8 cellular contexts compared by ENCODE assay signal in the genomic region with DNA sequence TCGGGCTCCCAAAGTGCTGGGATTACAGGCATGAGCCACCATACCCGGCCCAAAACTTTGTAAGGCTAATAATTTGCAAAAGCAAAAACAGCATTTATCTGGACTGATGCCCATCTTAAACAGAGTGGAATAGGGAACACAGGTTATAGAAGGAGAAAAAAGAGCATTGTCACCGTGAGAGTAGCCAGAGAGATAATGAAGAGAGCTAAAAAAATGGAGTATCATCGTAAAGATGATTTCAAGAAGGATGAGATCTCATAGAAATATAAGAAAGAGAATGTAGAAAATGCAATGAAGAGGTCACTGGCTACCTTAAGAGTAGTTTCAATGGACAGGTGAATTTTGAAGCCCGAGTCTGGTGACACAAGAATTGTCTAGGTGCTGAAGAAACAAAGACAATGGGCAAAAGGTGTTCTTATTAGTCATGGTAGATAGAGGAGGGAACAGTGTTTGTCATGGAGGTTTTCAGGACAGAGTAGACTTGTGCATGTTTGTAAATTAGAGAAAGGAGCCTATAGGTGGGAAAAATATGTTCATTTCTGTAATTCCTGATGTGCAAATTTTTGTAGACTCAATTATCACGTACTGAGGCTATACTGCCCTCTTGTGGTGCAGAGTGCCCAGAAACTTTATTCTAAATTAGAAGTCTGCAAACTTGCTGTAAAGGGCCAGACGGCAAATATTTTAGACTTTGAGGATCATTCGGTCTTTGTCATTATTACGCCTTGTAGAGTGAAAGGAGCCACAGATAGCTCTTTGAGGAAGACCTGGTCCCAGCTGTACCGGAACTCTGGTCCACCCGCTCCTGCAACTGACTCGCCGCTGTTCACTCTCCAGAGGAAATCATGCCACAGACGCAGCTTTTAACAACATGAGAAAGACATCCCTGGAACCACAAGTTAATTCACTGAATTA. TPM values are rescaled to one million over a fixed set of nuclear protein-coding genes. Genes with fewer than 3 reads are reported as not detected.
DNase-seq lines count a peak whose midpoint lies in the region; ATAC-seq and TF ChIP-seq lines count a peak whose summit lies in the region.

No MANE protein-coding gene starts in this region.

- ATAC-seq in HG03469 (IDR thresholded peaks at IDR 0.05; ENCODE audit: unreplicated experiment) (no peak), GM19455 (IDR thresholded peaks at IDR 0.05; ENCODE audit: unreplicated experiment) (no peak)

- no peak for TF ChIP-seq POLR2A in Peyer's patch (IDR thresholded peaks at IDR 0.05)

- no peaks in the 10 kb centered on the region for H3K4me1 ChIP-seq in CD8-positive, alpha-beta memory T cell (ENCODE audit: insufficient read depth, low read length)
- H3K4me1 ChIP-seq in Peyer's patch, result no peaks in the 10 kb centered on the region

- H3K9me3 Mint-ChIP-seq in CD8-positive, alpha-beta memory T cell, result no peaks in the 10 kb centered on the region
- no peaks in the 10 kb centered on the region for H3K9me3 Mint-ChIP-seq in activated T-cell treated with anti-CD3 and anti-CD28 coated beads, Interleukin-2, amount 50 U/mL, for 24 hours
- no peaks in the 10 kb centered on the region for H3K9me3 Mint-ChIP-seq in progenitor cell of endocrine pancreas (ENCODE audit: low read depth)

- no peaks in the 10 kb centered on the region for H3K36me3 ChIP-seq in CD8-positive, alpha-beta memory T cell (ENCODE audit: insufficient read depth, low read length)
- H3K36me3 ChIP-seq in Peyer's patch, result no peaks in the 10 kb centered on the region

- no peak overlapping the region for H3K27ac ChIP-seq in CD8-positive, alpha-beta memory T cell (ENCODE audit: low read depth, low read length)
- H3K27ac ChIP-seq in Peyer's patch, result peak overlapping the region in 1 of 4 donors; percentile 27

- TF ChIP-seq CTCF in Peyer's patch (IDR thresholded peaks at IDR 0.05), result peak; percentile 74 to 83 (median 80)
- peak; percentile 80 for TF ChIP-seq CTCF in fibroblast of pulmonary artery (IDR thresholded peaks at IDR 0.05; ENCODE audit: low read length, missing control alignments)
- peak; percentile 94 for TF ChIP-seq CTCF in progenitor cell of endocrine pancreas (IDR thresholded peaks at IDR 0.05; ENCODE audit: unreplicated experiment)

- no peaks in the 10 kb centered on the region for H3K27me3 ChIP-seq in CD8-positive, alpha-beta memory T cell (ENCODE audit: insufficient read depth, low read length, poor library complexity, severe bottlenecking)
- no peaks in the 10 kb centered on the region for H3K27me3 ChIP-seq in Peyer's patch

- H3K27me3 Mint-ChIP-seq in CD8-positive, alpha-beta memory T cell, result peaks cover 16 to 39% of the 10 kb centered on the region in 2 donors
- peaks cover 32% of the 10 kb centered on the region for H3K27me3 Mint-ChIP-seq in activated T-cell treated with anti-CD3 and anti-CD28 coated beads, Interleukin-2, amount 50 U/mL, for 24 hours
- H3K27me3 Mint-ChIP-seq in progenitor cell of endocrine pancreas, result peaks cover 40% of the 10 kb centered on the region

- H3K4me3 ChIP-seq in CD8-positive, alpha-beta memory T cell (ENCODE audit: low read length), result no peak overlapping the region
- H3K4me3 ChIP-seq in Peyer's patch (no peak overlapping the region), fibroblast of pulmonary artery (replicated peaks; ENCODE audit: low read depth, low read length) (no peak overlapping the region)

- no peaks in the 10 kb centered on the region for H3K36me3 Mint-ChIP-seq in CD8-positive, alpha-beta memory T cell
- H3K36me3 Mint-ChIP-seq in activated T-cell treated with anti-CD3 and anti-CD28 coated beads, Interleukin-2, amount 50 U/mL, for 24 hours (ENCODE audit: low read depth), result no peaks in the 10 kb centered on the region
- H3K36me3 Mint-ChIP-seq in progenitor cell of endocrine pancreas (ENCODE audit: insufficient read depth), result no peaks in the 10 kb centered on the region

- CTCF ChIA-PET in CD8-positive, alpha-beta memory T cell (lab: Charles Lee), result interaction anchor here (0.6 to 2.8 kb wide), 18 partner anchors 8 to 282 kb away, joined by 3 to 9 read pairs (median 4); partner anchors contain the start of genes KLHL12 and TMEM183A

- H3K27ac Mint-ChIP-seq in CD8-positive, alpha-beta memory T cell, result peak overlapping the region in 1 of 8 donors; percentile 4
- H3K27ac Mint-ChIP-seq in activated T-cell treated with anti-CD3 and anti-CD28 coated beads, Interleukin-2, amount 50 U/mL, for 24 hours, result no peak overlapping the region
- H3K27ac Mint-ChIP-seq in progenitor cell of endocrine pancreas, result peak overlapping the region; percentile 40

- DNase-seq in CD8-positive, alpha-beta memory T cell, result peak; percentile 46 to 69 (median 52)
- DNase-seq in HS-5 (ENCODE audit: low read depth) (peak; percentile 40), Peyer's patch (peak in 2 of 3 donors; percentile 72 to 84), fibroblast of pulmonary artery (ENCODE audit: low read depth) (peak; percentile 74), progenitor cell of endocrine pancreas (ENCODE audit: low spot score, unreplicated experiment) (peak; percentile 28)
- DNase-seq in activated T-cell treated with anti-CD3 and anti-CD28 coated beads, Interleukin-2, amount 50 U/mL, for 24 hours, result peak; percentile 44

- POLR2A ChIA-PET in CD8-positive, alpha-beta memory T cell (lab: Charles Lee), result interaction anchor here (0.5 kb wide), 1 partner anchor 53 kb away, joined by 3 read pairs; no protein-coding TSS in a partner anchor

- H3K4me3 Mint-ChIP-seq in CD8-positive, alpha-beta memory T cell, result peak overlapping the region in 3 of 7 donors; percentile 35 to 60 (median 52)
- H3K4me3 Mint-ChIP-seq in activated T-cell treated with anti-CD3 and anti-CD28 coated beads, Interleukin-2, amount 50 U/mL, for 24 hours, result peak overlapping the region; percentile 56
- no peak overlapping the region for H3K4me3 Mint-ChIP-seq in progenitor cell of endocrine pancreas (ENCODE audit: low read depth)

- no peaks in the 10 kb centered on the region for H3K9me3 ChIP-seq in CD8-positive, alpha-beta memory T cell (ENCODE audit: low read length)
- no peaks in the 10 kb centered on the region for H3K9me3 ChIP-seq in Peyer's patch

- H3K4me1 Mint-ChIP-seq in CD8-positive, alpha-beta memory T cell, result peaks cover 6 to 7% (median 6%) of the 10 kb centered on the region in 3 donors
- H3K4me1 Mint-ChIP-seq in activated T-cell treated with anti-CD3 and anti-CD28 coated beads, Interleukin-2, amount 50 U/mL, for 24 hours (ENCODE audit: low read depth), result peaks cover 9% of the 10 kb centered on the region
- no peaks in the 10 kb centered on the region for H3K4me1 Mint-ChIP-seq in progenitor cell of endocrine pancreas (ENCODE audit: low read depth)

RNA-seq across cellular contexts. Expression of gene TMEM183A, which starts 8.1 kb away (rescaled TPM):
- 10 to 100 TPM; 76.9 to 77.2 TPM for total RNA-seq in CD8-positive, alpha-beta memory T cell
- polyA plus RNA-seq in CD8-positive, alpha-beta memory T cell, result 55.4 TPM
- total RNA-seq in Peyer's patch, result 10 to 100 TPM; 65.4 to 91.6 (median 80.4) TPM
- total RNA-seq in progenitor cell of endocrine pancreas, result 74.3 and 77.4 TPM in 2 replicates

RNA-seq across cellular contexts. Expression of gene PPFIA4, which starts 27.2 kb away (rescaled TPM):
- 1 to 10 TPM; 1.2 to 1.5 TPM for total RNA-seq in CD8-positive, alpha-beta memory T cell
- not detected for polyA plus RNA-seq in CD8-positive, alpha-beta memory T cell
- total RNA-seq in Peyer's patch (1 to 10 TPM in 2 of 4 donors, under 1 TPM in 1, not detected in 1; 0.54 to 1.8 (median 1.7) TPM), progenitor cell of endocrine pancreas (0.87 and 1.2 TPM in 2 replicates)

RNA-seq across cellular contexts. Expression of gene CYB5R1, which starts 32.0 kb away (rescaled TPM):
- 10 to 100 TPM; 23.9 to 26.0 TPM for total RNA-seq in CD8-positive, alpha-beta memory T cell
- 52.7 TPM for polyA plus RNA-seq in CD8-positive, alpha-beta memory T cell
- total RNA-seq in Peyer's patch (10 to 100 TPM; 11.6 to 20.8 (median 18.1) TPM), progenitor cell of endocrine pancreas (27.5 and 27.7 TPM in 2 replicates)

RNA-seq across cellular contexts. Expression of gene ADIPOR1, which starts 41.0 kb away (rescaled TPM):
- total RNA-seq in CD8-positive, alpha-beta memory T cell, result 10 to 100 TPM; 91.0 to 95.4 TPM
- 104 TPM for polyA plus RNA-seq in CD8-positive, alpha-beta memory T cell
- total RNA-seq in Peyer's patch (10 to 100 TPM; 33.8 to 80.8 (median 66.9) TPM), progenitor cell of endocrine pancreas (41.5 and 45.7 TPM in 2 replicates)

Comparison
In these comparisons a context has a peak if more than half of its experiments do, and no peak if none do; other contexts are left out.
1. DNase-seq: peak in every context shown above with its lines; median percentile 78 in Peyer's patch; 74 in fibroblast of pulmonary artery; 52 in CD8-positive, alpha-beta memory T cell; 44 in activated T-cell treated with anti-CD3 and anti-CD28 coated beads, Interleukin-2, amount 50 U/mL, for 24 hours; 40 in HS-5; 28 in progenitor cell of endocrine pancreas.